In the genomic region with DNA sequence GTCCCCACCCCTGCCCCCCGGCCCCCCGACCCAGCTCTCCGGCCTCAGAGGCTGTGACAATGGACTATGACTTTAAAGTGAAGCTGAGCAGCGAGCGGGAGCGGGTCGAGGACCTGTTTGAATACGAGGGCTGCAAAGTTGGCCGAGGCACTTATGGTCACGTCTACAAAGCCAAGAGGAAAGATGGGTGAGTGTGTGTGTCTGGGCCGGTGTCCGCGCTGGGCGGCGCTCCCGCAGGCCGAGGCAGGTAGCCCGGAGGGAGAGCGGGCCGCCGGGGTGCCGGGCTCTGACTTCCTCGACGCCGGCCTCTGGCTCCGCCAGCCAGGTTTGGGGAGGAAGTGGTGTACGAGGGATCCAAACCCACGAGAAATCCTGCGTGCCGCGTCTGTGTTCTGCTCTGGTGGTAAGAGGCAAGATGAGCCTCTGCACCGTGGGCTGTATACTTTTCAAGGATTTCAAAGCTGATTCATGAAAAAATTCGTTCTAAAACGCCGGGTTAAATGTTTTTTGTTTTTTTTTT, we compare ENCODE assay signal across 8 cellular contexts. TPM values are rescaled to one million over a fixed set of nuclear protein-coding genes. Genes with fewer than 3 reads are reported as not detected.
DNase-seq lines count a peak whose midpoint lies in the region; ATAC-seq, FAIRE-seq and TF ChIP-seq lines count a peak whose summit lies in the region.

No MANE protein-coding gene starts in this region.

- H4K8ac ChIP-seq in neuronal stem cell (ENCODE audit: low read depth, low read length) = no peak overlapping the region

- H3K27me3 ChIP-seq in BLaER1 treated with 17β-estradiol and CSF1 and Interleukin-3, amounts not matched to agents 10 nM and 100 nM = no peaks in the 10 kb centered on the region
- H3K27me3 ChIP-seq in neuronal stem cell (ENCODE audit: control insufficient read depth in 3 of 3, insufficient read depth in 3 of 3, low read depth in 1 of 3, low read length in 3 of 3) = peaks cover 0 to 14% (median 0%) of the 10 kb centered on the region in 3 experiments
- no peaks in the 10 kb centered on the region for H3K27me3 ChIP-seq in thoracic aorta (replicated peaks; ENCODE audit: insufficient read depth)

- peak overlapping the region; percentile 85 to 96 (median 90) for H3K9ac ChIP-seq in BLaER1 treated with 17β-estradiol and CSF1 and Interleukin-3, amounts not matched to agents 10 nM and 100 nM
- H3K9ac ChIP-seq in neuronal stem cell (ENCODE audit: low read depth, low read length, poor library complexity) = peak overlapping the region; percentile 94

- H3K18ac ChIP-seq in neuronal stem cell (ENCODE audit: low read length) = no peak overlapping the region

- H2BK15ac ChIP-seq in neuronal stem cell (ENCODE audit: low read length) = no peak overlapping the region

- no peaks in the 10 kb centered on the region for H3K36me3 ChIP-seq in BLaER1 treated with 17β-estradiol and CSF1 and Interleukin-3, amounts not matched to agents 10 nM and 100 nM
- no peaks in the 10 kb centered on the region for H3K36me3 ChIP-seq in neuronal stem cell (replicated peaks in 1 of 2; ENCODE audit: control insufficient read depth in 2 of 2, insufficient read depth in 2 of 2, low read length in 2 of 2)
- no peaks in the 10 kb centered on the region for H3K36me3 ChIP-seq in thoracic aorta

- no peak overlapping the region for H3K4ac ChIP-seq in neuronal stem cell (ENCODE audit: low read length)

- peak overlapping the region; percentile 52 for H3K23ac ChIP-seq in neuronal stem cell (ENCODE audit: low read depth, low read length, poor library complexity)

- DNase-seq in GM19239 (ENCODE audit: insufficient read length, low spot score) (peak; percentile 15), OCI-M1 (lab: John Stamatoyannopoulos, UW) (peak; percentile 44), foreskin melanocyte (peak; percentile 18), neuronal stem cell (ENCODE audit: low spot score) (no peak), thoracic aorta (ENCODE audit: low spot score) (peak; percentile 6)
- DNase-seq in activated effector memory CD4-positive, alpha-beta T cell treated with anti-CD3 and anti-CD28 coated beads, Interleukin-2, amount 50 U/mL, for 16 hours = peak; percentile 85

- TF ChIP-seq CTCF in thoracic aorta (IDR thresholded peaks at IDR 0.05) = no peak

- no peak overlapping the region for H4K91ac ChIP-seq in neuronal stem cell (ENCODE audit: low read depth, low read length, poor library complexity)

- no peaks in the 10 kb centered on the region for H3K79me1 ChIP-seq in neuronal stem cell (ENCODE audit: low read depth, low read length)

- H3K14ac ChIP-seq in neuronal stem cell (ENCODE audit: low read length) = no peak overlapping the region

- H2BK5ac ChIP-seq in neuronal stem cell (ENCODE audit: low read length) = no peak overlapping the region

- H3K4me2 ChIP-seq in BLaER1 treated with 17β-estradiol and CSF1 and Interleukin-3, amounts not matched to agents 10 nM and 100 nM = peak overlapping the region; percentile 75 to 96 (median 90)
- H3K4me2 ChIP-seq in neuronal stem cell (ENCODE audit: insufficient read depth, low read length, poor library complexity, severe bottlenecking) = peak overlapping the region; percentile 61

- H3K4me3 ChIP-seq in BLaER1 treated with 17β-estradiol and CSF1 and Interleukin-3, amounts not matched to agents 10 nM and 100 nM = peak overlapping the region; percentile 68 to 92 (median 89)
- H3K4me3 ChIP-seq in neuronal stem cell (ENCODE audit: low read length in 2 of 2) (peak overlapping the region; percentile 92 to 95), thoracic aorta (peak overlapping the region; percentile 81)

- no peak for FAIRE-seq in GM19239 (lab: Jason Lieb, UNC)

- H2AK5ac ChIP-seq in neuronal stem cell (ENCODE audit: low read depth, low read length) = no peak overlapping the region

- H2BK12ac ChIP-seq in neuronal stem cell (ENCODE audit: low read length) = no peak overlapping the region

- peaks cover 3 to 51% (median 47%) of the 10 kb centered on the region in 11 experiments; a peak in 18 of 22 replicates for H4K20me1 ChIP-seq in BLaER1 treated with 17β-estradiol and CSF1 and Interleukin-3, amounts not matched to agents 10 nM and 100 nM

- no CpG with 5 or more reads among the region's 35 CpGs for WGBS in neuronal stem cell (ENCODE audit: extremely low coverage in 2 of 2, insufficient read length in 2 of 2, insufficient replicate concordance in 1 of 2), 2 donors

- peak overlapping the region; percentile 89 to 97 (median 95) for H3K27ac ChIP-seq in BLaER1 treated with 17β-estradiol and CSF1 and Interleukin-3, amounts not matched to agents 10 nM and 100 nM
- H3K27ac ChIP-seq in neuronal stem cell (replicated peaks; ENCODE audit: low read length) (peak overlapping the region; percentile 95), thoracic aorta (peak overlapping the region; percentile 76 to 87)

- peak overlapping the region; percentile 100 for H2AFZ ChIP-seq in neuronal stem cell (ENCODE audit: low read length)

- H3K4me1 ChIP-seq in BLaER1 treated with 17β-estradiol and CSF1 and Interleukin-3, amounts not matched to agents 10 nM and 100 nM = peaks cover 9 to 27% (median 19%) of the 10 kb centered on the region in 10 experiments; a peak in 19 of 20 replicates
- H3K4me1 ChIP-seq in neuronal stem cell (ENCODE audit: control insufficient read depth in 2 of 2, insufficient read depth in 1 of 2, low read depth in 1 of 2, low read length in 2 of 2) = peaks cover 0 to 14% of the 10 kb centered on the region in 2 donors
- H3K4me1 ChIP-seq in thoracic aorta (ENCODE audit: control insufficient read depth in 1 of 2, low read depth in 2 of 2) = peaks cover 7 to 23% of the 10 kb centered on the region in 2 donors

- no peaks in the 10 kb centered on the region for H3K9me3 ChIP-seq in BLaER1 treated with 17β-estradiol and CSF1 and Interleukin-3, amounts not matched to agents 10 nM and 100 nM (replicated peaks in 1 of 11)
- no peaks in the 10 kb centered on the region for H3K9me3 ChIP-seq in neuronal stem cell (replicated peaks in 1 of 2; ENCODE audit: control insufficient read depth in 2 of 2, insufficient read depth in 1 of 2, low read depth in 1 of 2, low read length in 2 of 2)
- no peaks in the 10 kb centered on the region for H3K9me3 ChIP-seq in thoracic aorta

- H2BK120ac ChIP-seq in neuronal stem cell (ENCODE audit: low read depth, low read length) = peak overlapping the region; percentile 84

- peak; percentile 26 for ATAC-seq in HG03342 (IDR thresholded peaks at IDR 0.05; ENCODE audit: unreplicated experiment)
- peak; percentile 38 for ATAC-seq in thoracic aorta (ENCODE audit: insufficient number of reproducible peaks, low FRiP score, low read depth)

RNA-seq across cellular contexts. Expression of gene CDK8, which starts 0.7 kb away (rescaled TPM):
- 38.3 TPM for polyA plus RNA-seq in neuronal stem cell (2013, experiment 1 of 2)
- 39.7 TPM for polyA plus RNA-seq in neuronal stem cell (2013, experiment 2 of 2)
- total RNA-seq in thoracic aorta = 10 to 100 TPM in 1 of 2 donors, 1 to 10 TPM in 1; 5.8 to 11.2 TPM

RNA-seq across cellular contexts. Expression of gene RNF6, which starts 32.5 kb away (rescaled TPM):
- polyA plus RNA-seq in neuronal stem cell (2013, experiment 1 of 2) = 17.1 TPM
- polyA plus RNA-seq in neuronal stem cell (2013, experiment 2 of 2) = 17.6 TPM
- 10 to 100 TPM; 22.6 to 23.6 TPM for total RNA-seq in thoracic aorta
